Comparison of ENCODE assay signal across 16 cellular contexts in genomic region chr16:66902648-66903543, GRCh38. TPM values are rescaled to one million over a fixed set of nuclear protein-coding genes. Genes with fewer than 3 reads are reported as not detected.
DNase-seq lines count a peak whose midpoint lies in the region; ATAC-seq and TF ChIP-seq lines count a peak whose summit lies in the region.
"Had no signal": no experiment of that assay in that cellular context is flagged by ENCODE, and none has a peak within 500 bp of the region (broad histone marks: within the 10 kb centered on the region; RNA-seq: fewer than 3 reads in every experiment).

No MANE protein-coding gene starts in this region.

- no peak overlapping the region for H3K4me2 ChIP-seq in smooth muscle cell

- H3K4me3 Mint-ChIP-seq in activated CD4-positive, alpha-beta T cell treated with anti-CD3 and anti-CD28 coated beads for 36 hours: no peak overlapping the region
- H3K4me3 Mint-ChIP-seq: activated B cell treated with CpG ODN at 0.5 μM for 24 hours; stimulated activated effector memory CD8-positive, alpha-beta T cell treated with anti-CD3 and anti-CD28 coated beads, Interleukin-12 subunit alpha, Interleukin-12 subunit beta, amount 100 ng/mL, for 72 hours had no signal

- CTCF ChIA-PET in activated CD4-positive, alpha-beta T cell treated with anti-CD3 and anti-CD28 coated beads for 36 hours (lab: Charles Lee): interaction anchor here (1.2 to 2.2 kb wide), 3 partner anchors 10 to 58 kb away, joined by 3 to 9 read pairs (median 5); no protein-coding TSS in a partner anchor

- peak overlapping the region; percentile 76 to 99 (median 95) for H3K27ac ChIP-seq in heart right ventricle
- H3K27ac ChIP-seq in smooth muscle cell (ENCODE audit: low read depth): peak overlapping the region; percentile 97
- H3K27ac ChIP-seq: SK-N-MC had no signal

- H3K36me3 ChIP-seq in heart right ventricle (no peaks in the 10 kb centered on the region), smooth muscle cell (ENCODE audit: low read depth) (no peaks in the 10 kb centered on the region)

- no peaks in the 10 kb centered on the region for H3K9me3 Mint-ChIP-seq in activated CD4-positive, alpha-beta T cell treated with anti-CD3 and anti-CD28 coated beads for 36 hours (ENCODE audit: low read depth)
- H3K9me3 Mint-ChIP-seq: activated B cell treated with CpG ODN at 0.5 μM for 24 hours; stimulated activated effector memory CD8-positive, alpha-beta T cell treated with anti-CD3 and anti-CD28 coated beads, Interleukin-12 subunit alpha, Interleukin-12 subunit beta, amount 100 ng/mL, for 72 hours had no signal

- intact Hi-C loops in heart right ventricle (cut with DNase I): loop anchor here in 3 of 10 donors (1.0 kb wide), 2 partner anchors 20 to 23 kb away; no protein-coding TSS in a partner anchor
- intact Hi-C loops in activated CD4-positive, alpha-beta T cell treated with anti-CD3 and anti-CD28 coated beads for 36 hours (cut with DNase I, micrococcal nuclease): no loop called here

- H3K79me2 ChIP-seq in smooth muscle cell (ENCODE audit: low read depth): no peaks in the 10 kb centered on the region

- H2AFZ ChIP-seq in smooth muscle cell (ENCODE audit: low read depth): no peak overlapping the region

- POLR2A ChIA-PET in activated CD4-positive, alpha-beta T cell treated with anti-CD3 and anti-CD28 coated beads for 36 hours (lab: Charles Lee): no interaction called here

- WGBS in heart right ventricle, 2 donors: 35 to 45% methylated on average over 14 of the region's 14 CpGs
- WGBS in smooth muscle cell (ENCODE audit: low lambda C conversion rate): 69% methylated on average over 14 of the region's 14 CpGs

- peaks cover 6% of the 10 kb centered on the region for H3K4me1 Mint-ChIP-seq in activated CD4-positive, alpha-beta T cell treated with anti-CD3 and anti-CD28 coated beads for 36 hours
- H3K4me1 Mint-ChIP-seq: activated B cell treated with CpG ODN at 0.5 μM for 24 hours had no signal

- H3K4me3 ChIP-seq in heart right ventricle (peak overlapping the region in 3 of 10 donors; percentile 11 to 31 (median 12)), smooth muscle cell (no peak overlapping the region)
- H3K4me3 ChIP-seq: SK-N-MC had no signal

- no peaks in the 10 kb centered on the region for H3K36me3 Mint-ChIP-seq in activated CD4-positive, alpha-beta T cell treated with anti-CD3 and anti-CD28 coated beads for 36 hours (ENCODE audit: low read depth)
- H3K36me3 Mint-ChIP-seq: stimulated activated effector memory CD8-positive, alpha-beta T cell treated with anti-CD3 and anti-CD28 coated beads, Interleukin-12 subunit alpha, Interleukin-12 subunit beta, amount 100 ng/mL, for 72 hours had no signal

- TF ChIP-seq CTCF in heart right ventricle (IDR thresholded peaks at IDR 0.05) (peak in 1 of 9 donors; percentile 22), smooth muscle cell (IDR thresholded peaks at IDR 0.05; ENCODE audit: borderline replicate concordance, insufficient read depth, poor library complexity, severe bottlenecking) (no peak)

- H3K27me3 Mint-ChIP-seq in activated CD4-positive, alpha-beta T cell treated with anti-CD3 and anti-CD28 coated beads for 36 hours: no peaks in the 10 kb centered on the region
- H3K27me3 Mint-ChIP-seq: activated B cell treated with CpG ODN at 0.5 μM for 24 hours had no signal

- H3K4me1 ChIP-seq in heart right ventricle: peaks cover 33 to 98% (median 73%) of the 10 kb centered on the region in 9 donors
- peaks cover 11% of the 10 kb centered on the region for H3K4me1 ChIP-seq in smooth muscle cell (ENCODE audit: low read depth)

- no peaks in the 10 kb centered on the region for H4K20me1 ChIP-seq in smooth muscle cell (ENCODE audit: low read depth)

- no peak overlapping the region for H3K27ac Mint-ChIP-seq in activated CD4-positive, alpha-beta T cell treated with anti-CD3 and anti-CD28 coated beads for 36 hours
- H3K27ac Mint-ChIP-seq: activated B cell treated with CpG ODN at 0.5 μM for 24 hours had no signal

- no peak overlapping the region for H3K9ac ChIP-seq in smooth muscle cell (ENCODE audit: low read depth)

- peak; percentile 34 to 65 (median 47) for ATAC-seq in heart right ventricle
- ATAC-seq in activated CD4-positive, alpha-beta T cell treated with anti-CD3 and anti-CD28 coated beads for 36 hours: no peak
- ATAC-seq: stimulated activated effector memory CD8-positive, alpha-beta T cell treated with anti-CD3 and anti-CD28 coated beads, Interleukin-12 subunit alpha, Interleukin-12 subunit beta, amount 100 ng/mL, for 72 hours had no signal

- H3K9me3 ChIP-seq in heart right ventricle: no peaks in the 10 kb centered on the region
- no peaks in the 10 kb centered on the region for H3K9me3 ChIP-seq in smooth muscle cell (replicated peaks; ENCODE audit: low read depth)

- DNase-seq in NCI-H82 treated with DMSO at 0.1 percent for 48 hours (lab: John Stamatoyannopoulos, UW; ENCODE audit: unreplicated experiment) (peak; percentile 48), heart right ventricle (peak; percentile 66 to 76), smooth muscle cell (lab: John Stamatoyannopoulos, UW; ENCODE audit: unreplicated experiment) (no peak), SHP77 (lab: John Stamatoyannopoulos, UW) (no peak), SIG-M5 (lab: John Stamatoyannopoulos, UW) (no peak)
- DNase-seq in activated CD4-positive, alpha-beta T cell treated with anti-CD3 and anti-CD28 coated beads for 36 hours: no peak
- DNase-seq: activated B cell treated with CpG ODN at 0.5 μM for 24 hours; amniotic stem cell; effector CD4-positive, alpha-beta T cell; EL; NCI-H1417; occipital lobe; stimulated activated CD4-positive, alpha-beta T cell treated with anti-CD3 and anti-CD28 coated beads, Interleukin-2, amount 100 ng/mL, for 24 hours had no signal

- H3F3A ChIP-seq in smooth muscle cell (ENCODE audit: low read depth): peaks cover 11% of the 10 kb centered on the region

- H3K27me3 ChIP-seq in heart right ventricle: no peaks in the 10 kb centered on the region
- no peaks in the 10 kb centered on the region for H3K27me3 ChIP-seq in smooth muscle cell (ENCODE audit: low read depth)

RNA-seq across cellular contexts. Expression of gene CDH16, which starts 15.8 kb away (rescaled TPM):
- under 1 TPM in 3 of 10 donors, not detected in 7; 0.25 to 0.47 (median 0.47) TPM for total RNA-seq in heart right ventricle
- polyA plus RNA-seq in heart right ventricle: under 1 TPM; 0.15 to 0.59 TPM
- not detected in 2 replicates for total RNA-seq in smooth muscle cell
- polyA plus RNA-seq in smooth muscle cell: not detected in 2 replicates
- not detected for total RNA-seq in activated CD4-positive, alpha-beta T cell treated with anti-CD3 and anti-CD28 coated beads for 36 hours
- total RNA-seq: activated B cell treated with CpG ODN at 0.5 μM for 24 hours, glomerular endothelial cell, occipital lobe had no signal

RNA-seq across cellular contexts. Expression of gene RRAD, which starts 22.4 kb away (rescaled TPM):
- 1,000 to 10,000 TPM in 1 of 10 donors, 100 to 1,000 TPM in 5, 10 to 100 TPM in 4; 48.4 to 1,227 (median 105) TPM for total RNA-seq in heart right ventricle
- 100 to 1,000 TPM; 176 to 435 TPM for polyA plus RNA-seq in heart right ventricle
- total RNA-seq in smooth muscle cell: 7.6 and 11.7 TPM in 2 replicates
- 27.5 and 37.5 TPM in 2 replicates for polyA plus RNA-seq in smooth muscle cell
- under 1 TPM; 0.19 to 0.55 TPM for total RNA-seq in activated CD4-positive, alpha-beta T cell treated with anti-CD3 and anti-CD28 coated beads for 36 hours
- total RNA-seq: activated B cell treated with CpG ODN at 0.5 μM for 24 hours had no signal

RNA-seq across cellular contexts. Expression of gene PDP2, which starts 22.6 kb away (rescaled TPM):
- total RNA-seq in heart right ventricle: 1 to 10 TPM; 2.9 to 5.7 (median 3.8) TPM
- 1 to 10 TPM; 1.2 to 1.4 TPM for polyA plus RNA-seq in heart right ventricle
- total RNA-seq in smooth muscle cell: 3.2 and 5.7 TPM in 2 replicates
- 1.1 and 1.5 TPM in 2 replicates for polyA plus RNA-seq in smooth muscle cell
- 10 to 100 TPM; 27.8 to 36.6 TPM for total RNA-seq in activated CD4-positive, alpha-beta T cell treated with anti-CD3 and anti-CD28 coated beads for 36 hours

RNA-seq across cellular contexts. Expression of gene CIAO2B, which starts 31.3 kb away (rescaled TPM):
- total RNA-seq in heart right ventricle (100 to 1,000 TPM; 103 to 196 (median 111) TPM), smooth muscle cell (114 and 141 TPM in 2 replicates)
- polyA plus RNA-seq in heart right ventricle (100 to 1,000 TPM; 189 to 743 TPM), smooth muscle cell (173 and 176 TPM in 2 replicates)
- 100 to 1,000 TPM; 171 to 186 TPM for total RNA-seq in activated CD4-positive, alpha-beta T cell treated with anti-CD3 and anti-CD28 coated beads for 36 hours

RNA-seq across cellular contexts. Expression of gene CES2, which starts 32.4 kb away (rescaled TPM):
- total RNA-seq in heart right ventricle (100 to 1,000 TPM in 3 of 10 donors, 10 to 100 TPM in 7; 56.1 to 194 (median 81.5) TPM), smooth muscle cell (12.1 and 15.7 TPM in 2 replicates)
- polyA plus RNA-seq in heart right ventricle (100 to 1,000 TPM in 1 of 2 donors, 10 to 100 TPM in 1; 25.1 to 145 TPM), smooth muscle cell (26.9 and 34.3 TPM in 2 replicates)
- 10 to 100 TPM; 30.5 to 31.6 TPM for total RNA-seq in activated CD4-positive, alpha-beta T cell treated with anti-CD3 and anti-CD28 coated beads for 36 hours

Comparison
In these comparisons a context has a peak if more than half of its experiments do, and no peak if none do; other contexts are left out.
1. DNase-seq: peak in NCI-H82 treated with DMSO at 0.1 percent for 48 hours (single experiment) and heart right ventricle (2 of 2); none in smooth muscle cell (single experiment), activated CD4-positive, alpha-beta T cell treated with anti-CD3 and anti-CD28 coated beads for 36 hours (single experiment), SHP77 (0 of 2) and SIG-M5 (single experiment).